9 cellular contexts compared by ENCODE assay signal in genomic region chr5:90472783-90473182, GRCh38. TPM values are rescaled to one million over a fixed set of nuclear protein-coding genes. Genes with fewer than 3 reads are reported as not detected.
DNase-seq lines count a peak whose midpoint lies in the region; ATAC-seq and TF ChIP-seq lines count a peak whose summit lies in the region.
"Had no signal": no experiment of that assay in that cellular context is flagged by ENCODE, and none has a peak within 500 bp of the region (broad histone marks: within the 10 kb centered on the region; RNA-seq: fewer than 3 reads in every experiment).

No MANE protein-coding gene starts in this region.

- peaks cover 7% of the 10 kb centered on the region for H3K36me3 ChIP-seq in CD4-positive, CD25-positive, alpha-beta regulatory T cell (ENCODE audit: control insufficient read depth, insufficient read depth, low read length)
- no peaks in the 10 kb centered on the region for H3K36me3 ChIP-seq in Loucy (ENCODE audit: insufficient read depth, low read length)

- peaks cover 8% of the 10 kb centered on the region for H4K20me1 ChIP-seq in Loucy (ENCODE audit: insufficient read depth, low read length, poor library complexity, severe bottlenecking)

- no peaks in the 10 kb centered on the region for H3K27me3 Mint-ChIP-seq in CD4-positive, CD25-positive, alpha-beta regulatory T cell
- peaks cover 4% of the 10 kb centered on the region for H3K27me3 Mint-ChIP-seq in nephron progenitor cell (ENCODE audit: low read depth, poor library complexity)

- peaks cover 0 to 4% of the 10 kb centered on the region in 2 experiments for H3K9me3 ChIP-seq in CD4-positive, CD25-positive, alpha-beta regulatory T cell (ENCODE audit: control insufficient read depth in 2 of 2, low read length in 2 of 2)
- no peaks in the 10 kb centered on the region for H3K9me3 ChIP-seq in Loucy (ENCODE audit: insufficient read depth, low read depth, low read length)

- H3K4me3 ChIP-seq in CD4-positive, CD25-positive, alpha-beta regulatory T cell (ENCODE audit: low read depth, low read length), result peak overlapping the region; percentile 88
- peak overlapping the region; percentile 87 for H3K4me3 ChIP-seq in Loucy (ENCODE audit: low read length, poor library complexity, severe bottlenecking)
- H3K4me3 ChIP-seq in dorsolateral prefrontal cortex, result peak overlapping the region; percentile 52 to 98 (median 89)

- TF ChIP-seq CTCF in Loucy (conservative IDR thresholded peaks at IDR 0.05; ENCODE audit: low read length) (no peak), dorsolateral prefrontal cortex (IDR thresholded peaks at IDR 0.05 in 54 of 56, conservative IDR thresholded peaks at IDR 0.05 in 2 of 56; ENCODE audit: low read depth in 1 of 56, partially characterized antibody in 56 of 56) (no peak), nephron progenitor cell (IDR thresholded peaks at IDR 0.05) (no peak)

- peaks cover 33% of the 10 kb centered on the region for H3K36me3 Mint-ChIP-seq in CD4-positive, CD25-positive, alpha-beta regulatory T cell
- H3K36me3 Mint-ChIP-seq in nephron progenitor cell (ENCODE audit: low read depth), result peaks cover 37% of the 10 kb centered on the region

- H3K27ac Mint-ChIP-seq in CD4-positive, CD25-positive, alpha-beta regulatory T cell, result no peak overlapping the region
- no peak overlapping the region for H3K27ac Mint-ChIP-seq in nephron progenitor cell

- peaks cover 11 to 44% (median 35%) of the 10 kb centered on the region in 4 donors for H3K4me1 Mint-ChIP-seq in CD4-positive, CD25-positive, alpha-beta regulatory T cell
- peaks cover 33% of the 10 kb centered on the region for H3K4me1 Mint-ChIP-seq in nephron progenitor cell

- DNase-seq in CD4-positive, CD25-positive, alpha-beta regulatory T cell, result no peak
- DNase-seq in dorsolateral prefrontal cortex, result no peak
- no peak for DNase-seq in nephron progenitor cell
- no peak for DNase-seq in pons (ENCODE audit: low spot score)
- no peak for DNase-seq in HuH-7 (ENCODE audit: low spot score)

- intact Hi-C loops in dorsolateral prefrontal cortex (cut with DNase I), result loop anchor here in 1 of 2 donors (5.0 kb wide), 2 partner anchors 35 to 65 kb away; partner anchors contain the start of gene CETN3

- no peak overlapping the region for H3K27ac ChIP-seq in CD4-positive, CD25-positive, alpha-beta regulatory T cell (ENCODE audit: insufficient read depth, low read length, poor library complexity, severe bottlenecking)
- no peak overlapping the region for H3K27ac ChIP-seq in dorsolateral prefrontal cortex

- peak overlapping the region; percentile 97 to 100 (median 98) for H3K4me3 Mint-ChIP-seq in CD4-positive, CD25-positive, alpha-beta regulatory T cell
- H3K4me3 Mint-ChIP-seq in nephron progenitor cell, result peak overlapping the region; percentile 96

- no peaks in the 10 kb centered on the region for H3K9me2 ChIP-seq in Loucy (replicated peaks; ENCODE audit: low read depth, low read length)

- peak overlapping the region; percentile 74 for H3K9ac ChIP-seq in Loucy (ENCODE audit: low read depth, low read length, poor library complexity, severe bottlenecking)

- H3F3A ChIP-seq in Loucy (ENCODE audit: low read depth), result no peaks in the 10 kb centered on the region

- peaks cover 0 to 14% (median 4%) of the 10 kb centered on the region in 7 donors for H3K9me3 Mint-ChIP-seq in CD4-positive, CD25-positive, alpha-beta regulatory T cell
- H3K9me3 Mint-ChIP-seq in nephron progenitor cell, result peaks cover 28% of the 10 kb centered on the region

- no peaks in the 10 kb centered on the region for H3K27me3 ChIP-seq in CD4-positive, CD25-positive, alpha-beta regulatory T cell (ENCODE audit: control insufficient read depth, insufficient read depth, low read length)
- H3K27me3 ChIP-seq in Loucy (ENCODE audit: insufficient read depth, low read length, poor library complexity, severe bottlenecking), result no peaks in the 10 kb centered on the region
- no peaks in the 10 kb centered on the region for H3K27me3 ChIP-seq in dorsolateral prefrontal cortex

- peaks cover 24% of the 10 kb centered on the region for H3K4me1 ChIP-seq in CD4-positive, CD25-positive, alpha-beta regulatory T cell (ENCODE audit: control insufficient read depth, insufficient read depth, low read length, poor library complexity, severe bottlenecking)
- peaks cover 25% of the 10 kb centered on the region for H3K4me1 ChIP-seq in Loucy (ENCODE audit: insufficient read depth, low read length, poor library complexity, severe bottlenecking)

- peak overlapping the region; percentile 78 for H3K4me2 ChIP-seq in Loucy (ENCODE audit: low read depth, low read length, poor library complexity, severe bottlenecking)

- no peak for ATAC-seq in CD4-positive, CD25-positive, alpha-beta regulatory T cell (ENCODE audit: low read depth in 2 of 2)
- no peak for ATAC-seq in GM18502 (IDR thresholded peaks at IDR 0.05; ENCODE audit: poor library complexity, unreplicated experiment)
- ATAC-seq in HG02840 (IDR thresholded peaks at IDR 0.05; ENCODE audit: low FRiP score, unreplicated experiment), result no peak
- ATAC-seq: activated CD4-positive, CD25-positive, alpha-beta regulatory T cell treated with anti-CD3 and anti-CD28 coated beads, Interleukin-2, amount 50 U/mL, for 24 hours had no signal

- peaks cover 24% of the 10 kb centered on the region for H3K79me2 ChIP-seq in Loucy (ENCODE audit: insufficient read depth, low read length)

- no peak overlapping the region for H2AFZ ChIP-seq in Loucy (ENCODE audit: low read length)

RNA-seq across cellular contexts. Expression of gene MBLAC2, which starts 1.8 kb away (rescaled TPM):
- 4.2 TPM for total RNA-seq in CD4-positive, CD25-positive, alpha-beta regulatory T cell
- 1 to 10 TPM; 2.0 to 5.4 (median 3.6) TPM for polyA plus RNA-seq in CD4-positive, CD25-positive, alpha-beta regulatory T cell
- total RNA-seq in dorsolateral prefrontal cortex, result 10 to 100 TPM in 118 of 120 experiments, 1 to 10 TPM in 2; 9.0 to 18.7 (median 13.8) TPM

RNA-seq across cellular contexts. Expression of gene POLR3G, which starts 1.9 kb away (rescaled TPM):
- total RNA-seq in CD4-positive, CD25-positive, alpha-beta regulatory T cell, result 0.91 TPM
- 1 to 10 TPM; 1.2 to 1.9 (median 1.5) TPM for polyA plus RNA-seq in CD4-positive, CD25-positive, alpha-beta regulatory T cell
- total RNA-seq in dorsolateral prefrontal cortex, result 10 to 100 TPM in 10 of 120 experiments, 1 to 10 TPM in 110; 3.8 to 12.6 (median 7.0) TPM

RNA-seq across cellular contexts. Expression of gene LYSMD3, which starts 56.6 kb away (rescaled TPM):
- 34.4 TPM for total RNA-seq in CD4-positive, CD25-positive, alpha-beta regulatory T cell
- polyA plus RNA-seq in CD4-positive, CD25-positive, alpha-beta regulatory T cell, result 10 to 100 TPM in 3 of 4 donors, 1 to 10 TPM in 1; 8.3 to 12.2 (median 10.6) TPM
- total RNA-seq in dorsolateral prefrontal cortex, result 10 to 100 TPM in 112 of 120 experiments, 1 to 10 TPM in 8; 8.2 to 18.0 (median 13.0) TPM
